ENCODE assay signal across 11 cellular contexts in genomic region chr15:74040115-74040850, GRCh38. TPM values are rescaled to one million over a fixed set of nuclear protein-coding genes. Genes with fewer than 3 reads are reported as not detected.
A peak's percentile ranks its signal among the peaks of the same experiment; 100 is the strongest.
DNase-seq lines count a peak whose midpoint lies in the region; ATAC-seq and TF ChIP-seq lines count a peak whose summit lies in the region.
"Had no signal": no experiment of that assay in that cellular context is flagged by ENCODE, and none has a peak within 500 bp of the region (broad histone marks: within the 10 kb centered on the region; RNA-seq: fewer than 3 reads in every experiment).

No MANE protein-coding gene starts in this region.

- no peak for DNase-seq in activated T-cell treated with anti-CD3 and anti-CD28 coated beads, Interleukin-2, amount 50 U/mL, for 72 hours
- DNase-seq in activated T-cell treated with anti-CD3 and anti-CD28 coated beads for 4 hours (no peak), choroid plexus epithelial cell (ENCODE audit: low read depth) (peak; percentile 98), kidney tubule cell (ENCODE audit: low spot score) (peak; percentile 75), upper lobe of right lung (no peak), GM19238 (ENCODE audit: insufficient read length, low spot score) (no peak), T-helper 9 cell (no peak), D341Med (ENCODE audit: low spot score) (no peak)
- DNase-seq: activated CD4-positive, alpha-beta T cell treated with anti-CD3 and anti-CD28 coated beads for 1 hour; MM.1S had no signal

- intact Hi-C loops in upper lobe of right lung (cut with DNase I): no loop called here

- peaks cover 27% of the 10 kb centered on the region for H3K4me1 ChIP-seq in upper lobe of right lung

- no peaks in the 10 kb centered on the region for H3K4me1 Mint-ChIP-seq in activated T-cell treated with anti-CD3 and anti-CD28 coated beads, Interleukin-2, amount 50 U/mL, for 72 hours (ENCODE audit: low read depth)
- H3K4me1 Mint-ChIP-seq: B cell had no signal

- no peak for ATAC-seq in activated T-cell treated with anti-CD3 and anti-CD28 coated beads, Interleukin-2, amount 50 U/mL, for 72 hours (replicated peaks in 1 of 2)
- ATAC-seq in upper lobe of right lung: peak; percentile 1

- TF ChIP-seq CTCF in choroid plexus epithelial cell (conservative IDR thresholded peaks at IDR 0.05; ENCODE audit: low read depth, low read length): no peak
- no peak for TF ChIP-seq CTCF in upper lobe of right lung (IDR thresholded peaks at IDR 0.05)

- no peaks in the 10 kb centered on the region for H3K27me3 Mint-ChIP-seq in activated T-cell treated with anti-CD3 and anti-CD28 coated beads, Interleukin-2, amount 50 U/mL, for 72 hours (ENCODE audit: low read depth)
- H3K27me3 Mint-ChIP-seq: B cell had no signal

- peak overlapping the region; percentile 0 for H3K27ac Mint-ChIP-seq in activated T-cell treated with anti-CD3 and anti-CD28 coated beads, Interleukin-2, amount 50 U/mL, for 72 hours
- H3K27ac Mint-ChIP-seq: B cell had no signal

- H3K4me3 ChIP-seq in choroid plexus epithelial cell (ENCODE audit: low read depth, low read length) (no peak overlapping the region), upper lobe of right lung (no peak overlapping the region)

- no peaks in the 10 kb centered on the region for H3K9me3 Mint-ChIP-seq in activated T-cell treated with anti-CD3 and anti-CD28 coated beads, Interleukin-2, amount 50 U/mL, for 72 hours

- no peaks in the 10 kb centered on the region for H3K9me3 ChIP-seq in upper lobe of right lung

- H3K36me3 Mint-ChIP-seq in activated T-cell treated with anti-CD3 and anti-CD28 coated beads, Interleukin-2, amount 50 U/mL, for 72 hours (ENCODE audit: insufficient read depth in 2 of 2): peaks cover 0 to 3% of the 10 kb centered on the region in 2 donors

- no peak overlapping the region for H3K4me3 Mint-ChIP-seq in activated T-cell treated with anti-CD3 and anti-CD28 coated beads, Interleukin-2, amount 50 U/mL, for 72 hours
- H3K4me3 Mint-ChIP-seq: B cell had no signal

- no peaks in the 10 kb centered on the region for H3K27me3 ChIP-seq in upper lobe of right lung

- H3K27ac ChIP-seq in upper lobe of right lung: peak overlapping the region; percentile 68

- peaks cover 44% of the 10 kb centered on the region for H3K36me3 ChIP-seq in upper lobe of right lung

RNA-seq across cellular contexts. Expression of gene GOLGA6A, which starts 42.1 kb away (rescaled TPM):
- total RNA-seq in activated T-cell treated with anti-CD3 and anti-CD28 coated beads, Interleukin-2, amount 50 U/mL, for 72 hours: under 1 TPM; 0.46 to 0.53 TPM
- not detected for total RNA-seq in upper lobe of right lung

RNA-seq across cellular contexts. Expression of gene PML, which starts 45.8 kb away (rescaled TPM):
- 10 to 100 TPM; 70.9 to 71.6 TPM for total RNA-seq in activated T-cell treated with anti-CD3 and anti-CD28 coated beads, Interleukin-2, amount 50 U/mL, for 72 hours
- total RNA-seq in upper lobe of right lung: 82.9 TPM

RNA-seq across cellular contexts. Expression of gene STOML1, which starts 48.2 kb away (rescaled TPM):
- 10 to 100 TPM in 1 of 2 donors, 1 to 10 TPM in 1; 7.2 to 15.1 TPM for total RNA-seq in activated T-cell treated with anti-CD3 and anti-CD28 coated beads, Interleukin-2, amount 50 U/mL, for 72 hours
- 23.4 TPM for total RNA-seq in upper lobe of right lung

Comparison
In these comparisons a context has a peak if more than half of its experiments do, and no peak if none do; other contexts are left out.
1. DNase-seq: peak in choroid plexus epithelial cell (single experiment) and kidney tubule cell (single experiment); none in activated T-cell treated with anti-CD3 and anti-CD28 coated beads, Interleukin-2, amount 50 U/mL, for 72 hours (0 of 2), activated T-cell treated with anti-CD3 and anti-CD28 coated beads for 4 hours (single experiment), upper lobe of right lung (single experiment), GM19238 (single experiment), T-helper 9 cell (single experiment) and D341Med (single experiment).